18 cellular contexts compared by ENCODE assay signal in genomic region chr7:7946486-7946885, GRCh38.
"Had no signal": no experiment of that assay in that cellular context is flagged by ENCODE, and none has a peak within 500 bp of the region (broad histone marks: within the 10 kb centered on the region; RNA-seq: fewer than 3 reads in every experiment).

No MANE protein-coding gene starts in this region.

- ATAC-seq: activated naive CD4-positive, alpha-beta T cell treated with anti-CD3 and anti-CD28 coated beads, Interleukin-2, amount 50 U/mL, for 72 hours; heart left ventricle; right cardiac atrium had no signal

- H3K36me3 ChIP-seq: heart left ventricle had no signal

- H3K9me3 Mint-ChIP-seq: type B pancreatic cell had no signal

- H3K4me3 Mint-ChIP-seq: brain, nephron progenitor cell, type B pancreatic cell had no signal

- H3K4me3 ChIP-seq: heart left ventricle, skin epidermis had no signal

- H3K27ac Mint-ChIP-seq: activated naive CD4-positive, alpha-beta T cell treated with anti-CD3 and anti-CD28 coated beads, Interleukin-2, amount 50 U/mL, for 72 hours; brain; nephron progenitor cell; progenitor cell of endocrine pancreas; type B pancreatic cell had no signal

- H3K27me3 Mint-ChIP-seq: brain, type B pancreatic cell had no signal

- DNase-seq: activated CD4-positive, alpha-beta T cell treated with anti-CD3 and anti-CD28 coated beads, Interleukin-2, amount 50 U/mL, for 1 hour; activated CD4-positive, CD25-positive, alpha-beta regulatory T cell; activated T-cell treated with anti-CD3 and anti-CD28 coated beads, Interleukin-2, amount 50 U/mL, for 1 hour; amygdala; cerebellar nuclear complex; effector CD8-positive, alpha-beta T cell; heart left ventricle; immature natural killer cell; nephron progenitor cell; right cardiac atrium; stimulated activated CD4-positive, alpha-beta T cell treated with anti-CD3 and anti-CD28 coated beads, Interleukin-4, amount 100 ng/mL, for 24 hours; stimulated activated naive CD4-positive, alpha-beta T cell treated with Interleukin-2 at 50 U/mL for 16 hours; substantia nigra had no signal

- H3K27me3 ChIP-seq: heart left ventricle had no signal
